ENCODE assay signal across 1 cellular context in the genomic region with DNA sequence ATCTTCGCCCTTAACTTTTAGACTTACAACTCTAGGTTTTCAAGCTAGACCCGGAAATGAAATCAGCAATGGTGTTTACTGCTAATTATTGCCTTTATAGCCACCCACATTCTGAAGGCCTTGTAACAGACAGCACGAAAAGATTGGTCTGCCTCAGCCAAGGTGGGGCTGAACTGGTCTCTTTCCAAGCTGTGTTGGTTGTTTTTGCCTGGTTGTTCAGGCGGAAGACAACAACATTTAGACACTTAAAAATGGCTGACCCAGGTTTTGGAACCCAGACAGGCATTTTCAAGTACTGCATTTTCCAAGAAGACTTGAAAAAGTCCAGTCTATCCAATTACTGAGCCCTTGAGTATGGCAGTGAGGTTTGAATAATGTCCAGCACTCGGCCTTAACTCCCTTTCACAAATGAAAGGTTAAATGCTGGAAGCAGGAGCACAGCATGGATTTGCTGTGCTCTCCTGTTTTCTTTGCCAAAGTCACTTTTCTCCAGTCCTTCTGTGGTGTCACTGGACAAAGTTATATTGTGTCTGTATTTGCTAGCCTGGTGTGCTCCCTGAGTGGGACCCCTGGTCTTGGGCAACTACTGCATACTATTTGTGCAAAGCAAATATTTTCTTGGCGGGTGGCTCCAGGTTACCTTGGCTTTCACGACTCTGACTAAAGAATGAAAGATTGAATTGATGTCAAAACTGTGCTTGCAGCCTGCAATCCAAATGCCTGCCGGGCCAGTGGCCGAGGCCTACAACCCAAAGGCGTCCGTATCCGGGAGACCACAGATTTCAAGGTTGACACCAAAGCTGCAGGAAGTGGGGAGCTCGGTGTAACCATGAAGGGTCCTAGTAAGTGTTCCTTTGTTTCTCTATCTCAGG.
TF ChIP-seq lines count a peak whose summit lies in the region.

No MANE protein-coding gene starts in this region.

TF ChIP-seq in HepG2, 621 proteins besides CTCF, POLR2A, EP300 and RAD21 (continued from another document and continues in another):
- TF ChIP-seq ARID4A (CRISPR knock-in tag; IDR thresholded peaks at IDR 0.05; ENCODE audit: borderline replicate concordance), result peak; percentile 78; the same call in 1 of the 2 replicates
- no peak for TF ChIP-seq THAP7 (CRISPR knock-in tag; IDR thresholded peaks at IDR 0.05)
- TF ChIP-seq, protein P1, sequence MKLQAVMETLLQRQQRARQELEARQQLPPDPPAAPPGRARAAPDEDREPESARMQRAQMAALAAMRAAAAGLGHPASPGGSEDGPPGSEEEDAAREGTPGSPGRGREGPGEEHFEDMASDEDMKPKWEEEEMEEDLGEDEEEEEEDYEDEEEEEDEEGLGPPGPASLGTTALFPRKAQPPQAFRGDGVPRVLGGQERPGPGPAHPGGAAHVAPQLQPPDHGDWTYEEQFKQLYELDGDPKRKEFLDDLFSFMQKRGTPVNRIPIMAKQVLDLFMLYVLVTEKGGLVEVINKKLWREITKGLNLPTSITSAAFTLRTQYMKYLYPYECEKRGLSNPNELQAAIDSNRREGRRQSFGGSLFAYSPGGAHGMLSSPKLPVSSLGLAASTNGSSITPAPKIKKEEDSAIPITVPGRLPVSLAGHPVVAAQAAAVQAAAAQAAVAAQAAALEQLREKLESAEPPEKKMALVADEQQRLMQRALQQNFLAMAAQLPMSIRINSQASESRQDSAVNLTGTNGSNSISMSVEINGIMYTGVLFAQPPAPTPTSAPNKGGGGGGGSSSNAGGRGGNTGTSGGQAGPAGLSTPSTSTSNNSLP (IDR thresholded peaks at IDR 0.05; ENCODE audit: low read depth, low read length), result peak; percentile 82
- peak; percentile 61; the same call in 1 of the 2 replicates for TF ChIP-seq TFE3 (CRISPR knock-in tag; IDR thresholded peaks at IDR 0.05)
- TF ChIP-seq ZNF761 (CRISPR knock-in tag; conservative IDR thresholded peaks at IDR 0.05), result peak; percentile 71; the same call in 1 of the 2 replicates
- TF ChIP-seq HNF4G (IDR thresholded peaks at IDR 0.05; ENCODE audit: borderline replicate concordance, low read depth, low read length), result peak; percentile 33; the same call in 1 of the 2 replicates
- no peak; the same call in 1 of the 2 replicates for TF ChIP-seq HNF4G (CRISPR knock-in tag; IDR thresholded peaks at IDR 0.05; ENCODE audit: borderline replicate concordance, low read depth)
- TF ChIP-seq IRF2 (CRISPR knock-in tag; IDR thresholded peaks at IDR 0.05), result peak; percentile 78; the same call in 1 of the 2 replicates
- TF ChIP-seq SIN3A (IDR thresholded peaks at IDR 0.05; ENCODE audit: borderline replicate concordance, low read depth, low read length), result peak; percentile 73; the same call in 1 of the 2 replicates
- TF ChIP-seq DPF2 (CRISPR knock-in tag; IDR thresholded peaks at IDR 0.05; ENCODE audit: borderline replicate concordance, low read depth), result peak; percentile 80
- no peak for TF ChIP-seq HMGA1 (CRISPR knock-in tag; conservative IDR thresholded peaks at IDR 0.05)
- TF ChIP-seq SUZ12 (IDR thresholded peaks at IDR 0.05; ENCODE audit: low read depth, low read length), result no peak
- TF ChIP-seq CHD4 (IDR thresholded peaks at IDR 0.05; ENCODE audit: borderline replicate concordance, low read length), result peak; percentile 49; the same call in 1 of the 2 replicates
- TF ChIP-seq ZNF768 (CRISPR knock-in tag; IDR thresholded peaks at IDR 0.05), result peak; percentile 65; the same call in 1 of the 2 replicates
- 0 out of 2 replicates have a peak, but pooled peaks have one; percentile 19 for TF ChIP-seq MAF1 (CRISPR knock-in tag; IDR thresholded peaks at IDR 0.05; ENCODE audit: borderline replicate concordance)
- peak; percentile 31; the same call in 1 of the 2 replicates for TF ChIP-seq KDM5B (CRISPR knock-in tag; IDR thresholded peaks at IDR 0.05; ENCODE audit: borderline replicate concordance)
- TF ChIP-seq JUN (CRISPR knock-in tag; IDR thresholded peaks at IDR 0.05), result 0 out of 2 replicates have a peak, but pooled peaks have one; percentile 24
- peak; percentile 79 for TF ChIP-seq FOSL2 (CRISPR knock-in tag; IDR thresholded peaks at IDR 0.05)
- peak; percentile 55; the same call in 1 of the 2 replicates for TF ChIP-seq ZMYM4 (CRISPR knock-in tag; IDR thresholded peaks at IDR 0.05)
- peak; percentile 81; the same call in 1 of the 2 replicates for TF ChIP-seq HIVEP1 (CRISPR knock-in tag; IDR thresholded peaks at IDR 0.05)
- TF ChIP-seq SALL1 (CRISPR knock-in tag; IDR thresholded peaks at IDR 0.05), result peak; percentile 92
- TF ChIP-seq ZSCAN21 (CRISPR knock-in tag; IDR thresholded peaks at IDR 0.05; ENCODE audit: borderline replicate concordance), result 0 out of 2 replicates have a peak, but pooled peaks have one; percentile 16
- TF ChIP-seq HNRNPL (IDR thresholded peaks at IDR 0.05; ENCODE audit: low read depth, low read length), result no peak
- no peak; the same call in 1 of the 2 replicates for TF ChIP-seq ZSCAN31 (CRISPR knock-in tag; IDR thresholded peaks at IDR 0.05; ENCODE audit: low read depth)
- TF ChIP-seq SAFB2 (CRISPR knock-in tag; IDR thresholded peaks at IDR 0.05; ENCODE audit: borderline replicate concordance, low read depth), result peak; percentile 2; the same call in 1 of the 2 replicates
- TF ChIP-seq HMG20B (CRISPR knock-in tag; conservative IDR thresholded peaks at IDR 0.05), result peak; percentile 49; the same call in 1 of the 2 replicates
- 0 out of 2 replicates have a peak, but pooled peaks have one; percentile 47 for TF ChIP-seq ZBTB44 (CRISPR knock-in tag; IDR thresholded peaks at IDR 0.05)
- TF ChIP-seq SAP130 (CRISPR knock-in tag; IDR thresholded peaks at IDR 0.05; ENCODE audit: low read depth), result peak; percentile 88
- TF ChIP-seq ZSCAN9 (CRISPR knock-in tag; IDR thresholded peaks at IDR 0.05; ENCODE audit: borderline replicate concordance), result peak; percentile 42; the same call in 1 of the 2 replicates
- TF ChIP-seq, protein P2, sequence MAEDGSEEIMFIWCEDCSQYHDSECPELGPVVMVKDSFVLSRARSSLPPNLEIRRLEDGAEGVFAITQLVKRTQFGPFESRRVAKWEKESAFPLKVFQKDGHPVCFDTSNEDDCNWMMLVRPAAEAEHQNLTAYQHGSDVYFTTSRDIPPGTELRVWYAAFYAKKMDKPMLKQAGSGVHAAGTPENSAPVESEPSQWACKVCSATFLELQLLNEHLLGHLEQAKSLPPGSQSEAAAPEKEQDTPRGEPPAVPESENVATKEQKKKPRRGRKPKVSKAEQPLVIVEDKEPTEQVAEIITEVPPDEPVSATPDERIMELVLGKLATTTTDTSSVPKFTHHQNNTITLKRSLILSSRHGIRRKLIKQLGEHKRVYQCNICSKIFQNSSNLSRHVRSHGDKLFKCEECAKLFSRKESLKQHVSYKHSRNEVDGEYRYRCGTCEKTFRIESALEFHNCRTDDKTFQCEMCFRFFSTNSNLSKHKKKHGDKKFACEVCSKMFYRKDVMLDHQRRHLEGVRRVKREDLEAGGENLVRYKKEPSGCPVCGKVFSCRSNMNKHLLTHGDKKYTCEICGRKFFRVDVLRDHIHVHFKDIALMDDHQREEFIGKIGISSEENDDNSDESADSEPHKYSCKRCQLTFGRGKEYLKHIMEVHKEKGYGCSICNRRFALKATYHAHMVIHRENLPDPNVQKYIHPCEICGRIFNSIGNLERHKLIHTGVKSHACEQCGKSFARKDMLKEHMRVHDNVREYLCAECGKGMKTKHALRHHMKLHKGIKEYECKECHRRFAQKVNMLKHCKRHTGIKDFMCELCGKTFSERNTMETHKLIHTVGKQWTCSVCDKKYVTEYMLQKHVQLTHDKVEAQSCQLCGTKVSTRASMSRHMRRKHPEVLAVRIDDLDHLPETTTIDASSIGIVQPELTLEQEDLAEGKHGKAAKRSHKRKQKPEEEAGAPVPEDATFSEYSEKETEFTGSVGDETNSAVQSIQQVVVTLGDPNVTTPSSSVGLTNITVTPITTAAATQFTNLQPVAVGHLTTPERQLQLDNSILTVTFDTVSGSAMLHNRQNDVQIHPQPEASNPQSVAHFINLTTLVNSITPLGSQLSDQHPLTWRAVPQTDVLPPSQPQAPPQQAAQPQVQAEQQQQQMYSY (CRISPR knock-in tag; IDR thresholded peaks at IDR 0.05), result peak; percentile 49; the same call in 1 of the 2 replicates
- peak; percentile 65; the same call in 1 of the 2 replicates for TF ChIP-seq ZNF430 (CRISPR knock-in tag; IDR thresholded peaks at IDR 0.05)
- TF ChIP-seq ZNF354B (CRISPR knock-in tag; IDR thresholded peaks at IDR 0.05), result no peak
- peak; percentile 60; the same call in 1 of the 2 replicates for TF ChIP-seq ESRRA (CRISPR knock-in tag; IDR thresholded peaks at IDR 0.05; ENCODE audit: low read depth)
- TF ChIP-seq ZNF350 (CRISPR knock-in tag; IDR thresholded peaks at IDR 0.05; ENCODE audit: borderline replicate concordance, low read depth), result peak; percentile 87; the same call in 1 of the 2 replicates
- TF ChIP-seq MIER3 (CRISPR knock-in tag; IDR thresholded peaks at IDR 0.05; ENCODE audit: borderline replicate concordance), result peak; percentile 79; the same call in 1 of the 2 replicates
- TF ChIP-seq ZNF598 (CRISPR knock-in tag; IDR thresholded peaks at IDR 0.05; ENCODE audit: borderline replicate concordance), result 0 out of 2 replicates have a peak, but pooled peaks have one; percentile 31
- TF ChIP-seq KMT2B (CRISPR knock-in tag; IDR thresholded peaks at IDR 0.05), result peak; percentile 54
- TF ChIP-seq HOMEZ (CRISPR knock-in tag; IDR thresholded peaks at IDR 0.05; ENCODE audit: low read depth), result no peak
- peak; percentile 95 for TF ChIP-seq MED1 (CRISPR knock-in tag; IDR thresholded peaks at IDR 0.05)
